Comparison of ENCODE assay signal across 17 cellular contexts in genomic region chr9:98504883-98505282, GRCh38.
"Had no signal": no experiment of that assay in that cellular context is flagged by ENCODE, and none has a peak within 500 bp of the region (broad histone marks: within the 10 kb centered on the region; RNA-seq: fewer than 3 reads in every experiment).

No MANE protein-coding gene starts in this region.

- H3K27ac Mint-ChIP-seq: activated B cell treated with CpG ODN at 0.5 μM for 24 hours; activated naive CD4-positive, alpha-beta T cell treated with anti-CD3 and anti-CD28 coated beads, Interleukin-2, amount 50 U/mL, for 72 hours had no signal

- H3K4me3 Mint-ChIP-seq: activated B cell treated with CpG ODN at 0.5 μM for 24 hours had no signal

- H3K4me3 ChIP-seq: body of pancreas, gastrocnemius medialis, testis, upper lobe of right lung had no signal

- H3K27ac ChIP-seq: body of pancreas, gastrocnemius medialis, testis, upper lobe of right lung had no signal

- H3K27me3 ChIP-seq: body of pancreas, gastrocnemius medialis, testis, upper lobe of right lung had no signal

- DNase-seq: activated B cell treated with CpG ODN at 0.5 μM for 24 hours; activated CD4-positive, alpha-beta T cell treated with anti-CD3 and anti-CD28 coated beads, Interleukin-2, amount 50 U/mL, for 1 hour; activated effector memory CD4-positive, alpha-beta T cell treated with Interleukin-2 at 50 U/mL for 16 hours; activated T-cell treated with anti-CD3 and anti-CD28 coated beads, Interleukin-2, amount 50 U/mL, for 1 hour; amniotic stem cell; body of pancreas; central memory CD4-positive, alpha-beta T cell; cortex of kidney; effector CD8-positive, alpha-beta T cell; gastrocnemius medialis; left ventricle myocardium superior; stimulated activated CD4-positive, alpha-beta T cell treated with anti-CD3 and anti-CD28 coated beads, Interleukin-4, amount 100 ng/mL, for 1 hour; stimulated activated CD8-positive, alpha-beta memory T cell treated with anti-CD3 and anti-CD28 coated beads, Interleukin-4, amount 100 ng/mL, for 48 hours; stimulated activated naive CD8-positive, alpha-beta T cell treated with anti-CD3 and anti-CD28 coated beads, Interleukin-15, Interleukin-2, amounts not matched to agents 100 U/mL and 50 U/mL, for 24 hours; testis; upper lobe of right lung had no signal

- H3K36me3 ChIP-seq: gastrocnemius medialis, upper lobe of right lung had no signal

- H3K4me1 ChIP-seq: body of pancreas, gastrocnemius medialis, testis had no signal

- ATAC-seq: activated naive CD4-positive, alpha-beta T cell treated with anti-CD3 and anti-CD28 coated beads, Interleukin-2, amount 50 U/mL, for 72 hours; body of pancreas; gastrocnemius medialis; left ventricle myocardium superior; stimulated activated naive CD8-positive, alpha-beta T cell treated with anti-CD3 and anti-CD28 coated beads, Interleukin-15, Interleukin-2, amounts not matched to agents 100 U/mL and 50 U/mL, for 24 hours; upper lobe of right lung had no signal

- H3K9me3 ChIP-seq: body of pancreas, gastrocnemius medialis, testis, upper lobe of right lung had no signal

- H3K4me1 Mint-ChIP-seq: activated B cell treated with CpG ODN at 0.5 μM for 24 hours had no signal
